In genomic region chr10:72263613-72264241, GRCh38 we compare ENCODE assay signal across 9 cellular contexts. TPM values are rescaled to one million over a fixed set of nuclear protein-coding genes. Genes with fewer than 3 reads are reported as not detected.
A peak's percentile ranks its signal among the peaks of the same experiment; 100 is the strongest.
DNase-seq lines count a peak whose midpoint lies in the region; ATAC-seq, FAIRE-seq and TF ChIP-seq lines count a peak whose summit lies in the region.
"Had no signal": no experiment of that assay in that cellular context is flagged by ENCODE, and none has a peak within 500 bp of the region (broad histone marks: within the 10 kb centered on the region; RNA-seq: fewer than 3 reads in every experiment).

No MANE protein-coding gene starts in this region.

- H3K27ac ChIP-seq in KOPT-K1 (ENCODE audit: low read depth, low read length, poor library complexity, severe bottlenecking) (peak overlapping the region; percentile 17), kidney (ENCODE audit: low read depth in 2 of 2, low read length in 2 of 2) (peak overlapping the region in 1 of 2 donors; percentile 28)

- intact Hi-C loops in kidney (cut with DNase I): no loop called here

- no peak for FAIRE-seq in kidney (lab: Jason Lieb, UNC)

- H3K36me3 ChIP-seq in BE2C: no peaks in the 10 kb centered on the region
- H3K36me3 ChIP-seq in KOPT-K1 (ENCODE audit: insufficient read depth, low read length): no peaks in the 10 kb centered on the region
- no peaks in the 10 kb centered on the region for H3K36me3 ChIP-seq in kidney (ENCODE audit: control insufficient read depth in 1 of 2, insufficient read depth in 2 of 2, low read length in 2 of 2)

- H3K4me1 ChIP-seq in BE2C (peaks cover 22% of the 10 kb centered on the region), kidney (ENCODE audit: control insufficient read depth in 1 of 2, insufficient read depth in 1 of 2, low read depth in 1 of 2, low read length in 2 of 2) (peaks cover 12 to 16% of the 10 kb centered on the region in 2 donors)

- DNase-seq in BE2C: peak; percentile 46
- peak; percentile 88 for DNase-seq in SW480 (ENCODE audit: low spot score)
- DNase-seq in kidney: peak; percentile 86
- DNase-seq in anterior cingulate cortex (lab: John Stamatoyannopoulos, UW): no peak
- DNase-seq in RKO (ENCODE audit: low spot score): no peak
- DNase-seq: foreskin fibroblast had no signal

- H3K9me3 ChIP-seq in BE2C (no peaks in the 10 kb centered on the region), KOPT-K1 (ENCODE audit: insufficient read depth, low read length, poor library complexity, severe bottlenecking) (no peaks in the 10 kb centered on the region), kidney (ENCODE audit: control insufficient read depth in 1 of 2, low read length in 2 of 2) (no peaks in the 10 kb centered on the region)

- H3K4me3 ChIP-seq in BE2C (ENCODE audit: low read depth, low read length) (no peak overlapping the region), kidney (ENCODE audit: low read length in 2 of 2) (no peak overlapping the region)

- no peaks in the 10 kb centered on the region for H3K27me3 ChIP-seq in BE2C

- ATAC-seq in GM18873 (IDR thresholded peaks at IDR 0.05; ENCODE audit: low FRiP score, unreplicated experiment) (no peak), HG03342 (IDR thresholded peaks at IDR 0.05; ENCODE audit: unreplicated experiment) (no peak)

- H3K9ac ChIP-seq in kidney (ENCODE audit: low read length in 2 of 2): no peak overlapping the region

- TF ChIP-seq CTCF in BE2C (IDR thresholded peaks at IDR 0.05; ENCODE audit: low read depth, low read length) (no peak), kidney (IDR thresholded peaks at IDR 0.05; ENCODE audit: borderline replicate concordance, extremely low read depth, insufficient read depth) (no peak)

RNA-seq across cellular contexts. Expression of gene DDIT4, which starts 10.0 kb away (rescaled TPM):
- 468 TPM for polyA plus RNA-seq in BE2C (2012; ENCODE audit: insufficient read depth, insufficient read length, low read depth)
- total RNA-seq in kidney: 292 TPM
- 96.9 TPM for polyA plus RNA-seq in kidney (ENCODE audit: insufficient read depth, low read depth, low replicate concordance)

RNA-seq across cellular contexts. Expression of gene ASCC1, which starts 47.7 kb away (rescaled TPM):
- polyA plus RNA-seq in BE2C (2012; ENCODE audit: insufficient read depth, insufficient read length, low read depth): 22.0 TPM
- total RNA-seq in kidney: 36.1 TPM
- polyA plus RNA-seq in kidney (ENCODE audit: insufficient read depth, low read depth, low replicate concordance): 24.0 TPM

RNA-seq across cellular contexts. Expression of gene ANAPC16, which starts 47.9 kb away (rescaled TPM):
- polyA plus RNA-seq in BE2C (2012; ENCODE audit: insufficient read depth, insufficient read length, low read depth): 95.9 TPM
- 132 TPM for total RNA-seq in kidney
- 210 TPM for polyA plus RNA-seq in kidney (ENCODE audit: insufficient read depth, low read depth, low replicate concordance)

Comparison
In these comparisons a context has a peak if more than half of its experiments do, and no peak if none do; other contexts are left out.
1. DNase-seq: peak in BE2C (single experiment), SW480 (single experiment) and kidney (single experiment); none in anterior cingulate cortex (0 of 58) and RKO (single experiment).